In the genomic region with DNA sequence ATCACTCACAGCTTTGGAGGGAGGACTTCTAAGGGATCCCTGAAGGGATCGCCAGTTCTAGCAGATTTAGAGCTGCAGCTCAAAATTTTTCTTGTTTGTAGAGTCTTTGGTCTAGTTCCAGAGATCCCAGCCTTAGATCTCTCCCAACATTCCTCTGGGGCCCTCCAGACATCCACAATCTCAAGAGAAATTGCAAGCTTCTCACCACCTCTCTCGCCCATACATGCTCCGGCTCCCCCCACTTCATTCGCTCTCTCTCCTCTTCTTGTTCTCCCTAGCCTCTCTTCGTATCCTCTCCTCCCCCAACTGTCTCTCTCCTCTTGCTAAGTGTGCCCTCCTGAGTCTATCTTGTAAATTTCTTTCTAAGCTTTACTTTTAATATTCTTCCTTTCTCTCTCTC, we compare ENCODE assay signal across 13 cellular contexts. TPM values are rescaled to one million over a fixed set of nuclear protein-coding genes. Genes with fewer than 3 reads are reported as not detected.
DNase-seq lines count a peak whose midpoint lies in the region; ATAC-seq and TF ChIP-seq lines count a peak whose summit lies in the region.
"Had no signal": no experiment of that assay in that cellular context is flagged by ENCODE, and none has a peak within 500 bp of the region (broad histone marks: within the 10 kb centered on the region; RNA-seq: fewer than 3 reads in every experiment).

No MANE protein-coding gene starts in this region.

- no peaks in the 10 kb centered on the region for H3K36me3 ChIP-seq in CD8-positive, alpha-beta T cell (ENCODE audit: insufficient read depth, low read length)
- H3K36me3 ChIP-seq: BE2C, tibial artery had no signal

- no peak for TF ChIP-seq CTCF in CD8-positive, alpha-beta T cell (IDR thresholded peaks at IDR 0.05)
- TF ChIP-seq CTCF in NB4 (IDR thresholded peaks at IDR 0.05; ENCODE audit: low read depth, low read length) (no peak), choroid plexus epithelial cell (conservative IDR thresholded peaks at IDR 0.05; ENCODE audit: low read depth, low read length) (peak; percentile 21), nephron (IDR thresholded peaks at IDR 0.05; ENCODE audit: unreplicated experiment in 3 of 3) (no peak)

- peak; percentile 75 for ATAC-seq in CD8-positive, alpha-beta T cell
- ATAC-seq in GM18868 (IDR thresholded peaks at IDR 0.05; ENCODE audit: unreplicated experiment) = no peak

- H3K27me3 ChIP-seq in CD8-positive, alpha-beta T cell (ENCODE audit: insufficient read depth, low read length) = no peaks in the 10 kb centered on the region
- H3K27me3 ChIP-seq: BE2C had no signal

- no peak for TF ChIP-seq POLR2A in NB4 (IDR thresholded peaks at IDR 0.05; ENCODE audit: extremely low read depth, insufficient read length)

- H3K27ac ChIP-seq in CD8-positive, alpha-beta T cell (ENCODE audit: low read depth, low read length) = no peak overlapping the region
- H3K27ac ChIP-seq: tibial artery had no signal

- H3K36me3 Mint-ChIP-seq in CD8-positive, alpha-beta T cell = no peaks in the 10 kb centered on the region
- H3K36me3 Mint-ChIP-seq in nephron (ENCODE audit: low read depth) = no peaks in the 10 kb centered on the region

- H3K4me1 Mint-ChIP-seq in CD8-positive, alpha-beta T cell (ENCODE audit: low read depth) = peaks cover 17% of the 10 kb centered on the region
- H3K4me1 Mint-ChIP-seq in nephron = peaks cover 21% of the 10 kb centered on the region

- CTCF ChIA-PET in CD8-positive, alpha-beta T cell (lab: Charles Lee) = interaction anchor here (0.7 to 1.8 kb wide), 4 partner anchors 15 to 676 kb away, joined by 3 to 7 read pairs (median 4); a partner anchor contains a TSS

- H3K4me3 Mint-ChIP-seq in CD8-positive, alpha-beta T cell = no peak overlapping the region
- H3K4me3 Mint-ChIP-seq in nephron = peak overlapping the region; percentile 39 to 62 (median 58)

- no peak overlapping the region for H3K4me3 ChIP-seq in CD8-positive, alpha-beta T cell (ENCODE audit: low read depth, low read length)
- no peak overlapping the region for H3K4me3 ChIP-seq in NB4 (ENCODE audit: low read depth, low read length)
- no peak overlapping the region for H3K4me3 ChIP-seq in choroid plexus epithelial cell (ENCODE audit: low read depth, low read length)
- H3K4me3 ChIP-seq: tibial artery had no signal

- H3K27me3 Mint-ChIP-seq in CD8-positive, alpha-beta T cell (ENCODE audit: low read depth) = no peaks in the 10 kb centered on the region
- H3K27me3 Mint-ChIP-seq in nephron (ENCODE audit: low read depth) = no peaks in the 10 kb centered on the region

- intact Hi-C loops in CD8-positive, alpha-beta T cell (cut with DNase I, micrococcal nuclease) = no loop called here

- H3K9me3 Mint-ChIP-seq in CD8-positive, alpha-beta T cell = no peaks in the 10 kb centered on the region
- H3K9me3 Mint-ChIP-seq in nephron = no peaks in the 10 kb centered on the region

- no peaks in the 10 kb centered on the region for H3K9me3 ChIP-seq in CD8-positive, alpha-beta T cell (ENCODE audit: low read length)
- H3K9me3 ChIP-seq: BE2C, tibial artery had no signal

- peak in 2 of 7 experiments; percentile 10 to 22 for DNase-seq in CD8-positive, alpha-beta T cell
- peak; percentile 34 for DNase-seq in NB4 (ENCODE audit: low read depth)
- DNase-seq in choroid plexus epithelial cell (ENCODE audit: low read depth) = peak; percentile 41
- DNase-seq in NCI-H446 treated with DMSO at 0.1 percent for 48 hours (lab: John Stamatoyannopoulos, UW) = no peak
- no peak for DNase-seq in stimulated activated CD4-positive, alpha-beta T cell treated with anti-CD3 and anti-CD28 coated beads, Interleukin-2, amount 100 ng/mL, for 48 hours
- DNase-seq in NCI-H2171 (lab: John Stamatoyannopoulos, UW) = no peak
- DNase-seq: activated T-cell treated with anti-CD3 and anti-CD28 coated beads for 4 hours, BE2C, DMS79, hippocampal formation, tibial artery had no signal

- no peaks in the 10 kb centered on the region for H3K4me1 ChIP-seq in CD8-positive, alpha-beta T cell (ENCODE audit: insufficient read depth, low read length)
- H3K4me1 ChIP-seq: BE2C had no signal

- no peak overlapping the region for H3K27ac Mint-ChIP-seq in CD8-positive, alpha-beta T cell
- peak overlapping the region; percentile 87 to 91 (median 88) for H3K27ac Mint-ChIP-seq in nephron

- POLR2A ChIA-PET in CD8-positive, alpha-beta T cell (lab: Charles Lee) = interaction anchor here (0.6 to 1.3 kb wide), 3 partner anchors 15 to 33 kb away, joined by 3 to 6 read pairs (median 3); a partner anchor contains a TSS

RNA-seq across cellular contexts. Expression of a gene that starts 15.1 kb away (rescaled TPM):
- total RNA-seq in CD8-positive, alpha-beta T cell = 100 to 1,000 TPM; 133 to 134 TPM

RNA-seq across cellular contexts. Expression of a gene that starts 34.2 kb away (rescaled TPM):
- 10 to 100 TPM; 10.7 to 11.1 TPM for total RNA-seq in CD8-positive, alpha-beta T cell

Comparison
In these comparisons a context has a peak if more than half of its experiments do, and no peak if none do; other contexts are left out.
1. DNase-seq: peak in NB4 (single experiment) and choroid plexus epithelial cell (single experiment); none in NCI-H446 treated with DMSO at 0.1 percent for 48 hours (single experiment), stimulated activated CD4-positive, alpha-beta T cell treated with anti-CD3 and anti-CD28 coated beads, Interleukin-2, amount 100 ng/mL, for 48 hours (0 of 2) and NCI-H2171 (single experiment).